In the genomic region with DNA sequence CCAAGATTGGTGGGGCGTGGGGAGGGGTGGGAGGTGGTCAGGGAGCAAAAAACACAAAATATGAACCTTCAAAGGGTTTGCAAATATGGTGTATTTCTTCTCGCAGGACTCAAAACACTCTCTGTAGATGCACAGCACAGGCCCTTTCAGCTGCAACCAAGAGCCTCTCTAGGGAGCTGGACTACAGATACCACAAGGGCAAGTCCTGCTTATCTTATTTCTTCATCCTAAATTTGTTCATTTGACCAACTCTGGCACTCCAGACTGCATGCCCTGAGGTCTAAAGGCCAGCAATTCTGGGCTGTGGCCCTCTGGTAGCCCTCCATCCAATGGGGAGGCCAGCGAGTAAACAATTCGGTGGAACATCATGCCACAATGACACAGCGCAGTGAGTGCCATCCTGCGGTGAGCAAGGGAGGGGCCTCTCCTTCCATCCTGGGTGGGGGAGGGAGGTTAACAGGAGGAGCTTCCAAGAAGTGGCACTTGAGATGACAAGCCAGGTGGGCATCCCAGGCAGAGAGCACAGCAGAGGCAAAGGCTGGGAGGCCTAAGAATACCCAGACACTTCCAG, we compare ENCODE assay signal across 8 cellular contexts. TPM values are rescaled to one million over a fixed set of nuclear protein-coding genes. Genes with fewer than 3 reads are reported as not detected.
DNase-seq lines count a peak whose midpoint lies in the region; ATAC-seq and TF ChIP-seq lines count a peak whose summit lies in the region.

No MANE protein-coding gene starts in this region.

- no peak overlapping the region for H3K27ac ChIP-seq in SJCRH30
- no peak overlapping the region for H3K27ac ChIP-seq in endodermal cell (ENCODE audit: low read depth, low read length)

- no peak overlapping the region for H3K4me3 Mint-ChIP-seq in endodermal cell
- peak overlapping the region; percentile 87 for H3K4me3 Mint-ChIP-seq in stimulated activated naive CD8-positive, alpha-beta T cell treated with anti-CD3 and anti-CD28 coated beads, Interleukin-15, Interleukin-2, amounts not matched to agents 100 ng/mL and 50 ng/mL, for 24 hours

- no peak overlapping the region for H3K27ac Mint-ChIP-seq in endodermal cell
- peak overlapping the region; percentile 94 for H3K27ac Mint-ChIP-seq in stimulated activated naive CD8-positive, alpha-beta T cell treated with anti-CD3 and anti-CD28 coated beads, Interleukin-15, Interleukin-2, amounts not matched to agents 100 ng/mL and 50 ng/mL, for 24 hours

- H3K4me3 ChIP-seq in SJCRH30 (no peak overlapping the region), endodermal cell (ENCODE audit: low read length) (no peak overlapping the region)

- H3K36me3 Mint-ChIP-seq in endodermal cell (ENCODE audit: low read depth) = no peaks in the 10 kb centered on the region
- H3K36me3 Mint-ChIP-seq in stimulated activated naive CD8-positive, alpha-beta T cell treated with anti-CD3 and anti-CD28 coated beads, Interleukin-15, Interleukin-2, amounts not matched to agents 100 ng/mL and 50 ng/mL, for 24 hours (ENCODE audit: low read depth) = no peaks in the 10 kb centered on the region

- no peaks in the 10 kb centered on the region for H3K9me3 Mint-ChIP-seq in endodermal cell
- H3K9me3 Mint-ChIP-seq in stimulated activated naive CD8-positive, alpha-beta T cell treated with anti-CD3 and anti-CD28 coated beads, Interleukin-15, Interleukin-2, amounts not matched to agents 100 ng/mL and 50 ng/mL, for 24 hours = no peaks in the 10 kb centered on the region

- peak; percentile 84 for DNase-seq in SIG-M5 treated with dmso at 0.1 percent for 504 hours (lab: John Stamatoyannopoulos, UW; ENCODE audit: unreplicated experiment)
- DNase-seq in SIG-M5 (lab: John Stamatoyannopoulos, UW) = no peak
- DNase-seq in SJCRH30 = peak; percentile 66 to 71
- peak; percentile 70 for DNase-seq in endodermal cell
- DNase-seq in dermis blood vessel endothelial cell = no peak

- H3K9me3 ChIP-seq in SJCRH30 (replicated peaks) (no peaks in the 10 kb centered on the region), endodermal cell (ENCODE audit: control insufficient read depth, low read length) (no peaks in the 10 kb centered on the region)

- no peak for ATAC-seq in GM18498 (IDR thresholded peaks at IDR 0.05; ENCODE audit: unreplicated experiment)
- no peak for ATAC-seq in GM18870 (IDR thresholded peaks at IDR 0.05; ENCODE audit: unreplicated experiment)

- peaks cover 72% of the 10 kb centered on the region for H3K4me1 ChIP-seq in SJCRH30
- H3K4me1 ChIP-seq in endodermal cell (ENCODE audit: control insufficient read depth, insufficient read depth, low read length) = peaks cover 12% of the 10 kb centered on the region

- no peaks in the 10 kb centered on the region for H3K36me3 ChIP-seq in SJCRH30
- no peaks in the 10 kb centered on the region for H3K36me3 ChIP-seq in endodermal cell (ENCODE audit: control insufficient read depth, insufficient read depth, low read length)

- H3K27me3 Mint-ChIP-seq in endodermal cell (ENCODE audit: insufficient read depth) = no peaks in the 10 kb centered on the region
- H3K27me3 Mint-ChIP-seq in stimulated activated naive CD8-positive, alpha-beta T cell treated with anti-CD3 and anti-CD28 coated beads, Interleukin-15, Interleukin-2, amounts not matched to agents 100 ng/mL and 50 ng/mL, for 24 hours = no peaks in the 10 kb centered on the region

- no peaks in the 10 kb centered on the region for H3K27me3 ChIP-seq in SJCRH30
- H3K27me3 ChIP-seq in endodermal cell (ENCODE audit: control insufficient read depth, insufficient read depth, low read length, poor library complexity, severe bottlenecking) = no peaks in the 10 kb centered on the region

- 87 to 100% methylated on average over 2 to 6 of the region's 6 CpGs for WGBS in endodermal cell (ENCODE audit: insufficient coverage in 1 of 2, insufficient read length in 1 of 2), 2 experiments

- TF ChIP-seq CTCF in endodermal cell (conservative IDR thresholded peaks at IDR 0.05) = no peak

- peaks cover 16% of the 10 kb centered on the region for H3K4me1 Mint-ChIP-seq in endodermal cell
- H3K4me1 Mint-ChIP-seq in stimulated activated naive CD8-positive, alpha-beta T cell treated with anti-CD3 and anti-CD28 coated beads, Interleukin-15, Interleukin-2, amounts not matched to agents 100 ng/mL and 50 ng/mL, for 24 hours (ENCODE audit: low read depth) = peaks cover 83% of the 10 kb centered on the region

- no peak overlapping the region for H3K9ac ChIP-seq in endodermal cell (ENCODE audit: extremely low read depth, low read length, poor library complexity, severe bottlenecking)

RNA-seq across cellular contexts. Expression of a gene that starts 0.6 kb away (rescaled TPM):
- 0.15 and 0.32 TPM in 2 replicates for total RNA-seq in SJCRH30 (2014; rRNA removed; shearing (Covaris generic))
- total RNA-seq in endodermal cell = under 1 TPM in 1 of 2 donors, not detected in 1; 0.13 TPM
- polyA plus RNA-seq in endodermal cell (2013, experiment 1 of 2) = 0.18 TPM
- 0.46 TPM for polyA plus RNA-seq in endodermal cell (2013, experiment 2 of 2)
- total RNA-seq in dermis blood vessel endothelial cell = 0.65 and 0.85 TPM in 2 replicates

RNA-seq across cellular contexts. Expression of a gene that starts 36.4 kb away (rescaled TPM):
- total RNA-seq in SJCRH30 (2014; rRNA removed; shearing (Covaris generic)) = 19.1 TPM in 2 replicates
- total RNA-seq in endodermal cell = under 1 TPM; 0.11 to 0.15 TPM
- polyA plus RNA-seq in endodermal cell (2013, experiment 1 of 2) = 4.3 TPM
- 4.3 TPM for polyA plus RNA-seq in endodermal cell (2013, experiment 2 of 2)
- total RNA-seq in dermis blood vessel endothelial cell = under 0.01 TPM in 1 of 2 replicates, not detected in the other

Comparison
In these comparisons a context has a peak if more than half of its experiments do, and no peak if none do; other contexts are left out.
1. DNase-seq: peak in SIG-M5 treated with dmso at 0.1 percent for 504 hours (single experiment), SJCRH30 (2 of 2) and endodermal cell (single experiment); none in SIG-M5 (single experiment) and dermis blood vessel endothelial cell (single experiment).
2. RNA of a gene that starts 36.4 kb away (total RNA-seq): 19.1 TPM in SJCRH30; 0.11 to 0.15 TPM in endodermal cell and under 0.01 TPM in dermis blood vessel endothelial cell; every median in the first group is over 10 times any median in the second.